In the genomic region with DNA sequence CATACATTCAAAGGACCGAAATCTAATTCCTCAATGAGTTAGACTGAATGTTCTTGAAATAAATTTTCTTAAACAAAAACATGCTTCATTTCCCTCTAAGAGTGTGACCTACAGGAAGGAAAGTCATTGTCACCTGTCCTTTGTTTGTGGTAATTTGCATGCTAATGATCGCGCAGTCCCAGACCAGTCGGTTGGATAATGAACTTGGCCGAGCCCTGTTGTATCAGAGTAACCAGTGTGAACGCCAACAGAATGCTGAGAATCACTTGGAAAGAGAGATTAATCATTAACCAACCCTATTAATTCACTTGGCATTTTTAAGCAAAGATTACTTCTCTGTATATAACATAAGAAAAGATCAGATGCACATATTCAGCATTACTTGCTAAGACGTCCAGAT, we compare ENCODE assay signal across 13 cellular contexts. TPM values are rescaled to one million over a fixed set of nuclear protein-coding genes. Genes with fewer than 3 reads are reported as not detected.
DNase-seq lines count a peak whose midpoint lies in the region; ATAC-seq, FAIRE-seq and TF ChIP-seq lines count a peak whose summit lies in the region.
"Had no signal": no experiment of that assay in that cellular context is flagged by ENCODE, and none has a peak within 500 bp of the region (broad histone marks: within the 10 kb centered on the region; RNA-seq: fewer than 3 reads in every experiment).

No MANE protein-coding gene starts in this region.

- peaks cover 8 to 12% of the 10 kb centered on the region in 2 donors for H3K4me1 ChIP-seq in kidney (ENCODE audit: control insufficient read depth in 1 of 2, insufficient read depth in 1 of 2, low read depth in 1 of 2, low read length in 2 of 2)
- H3K4me1 ChIP-seq in pancreas = peaks cover 0 to 3% (median 0%) of the 10 kb centered on the region in 3 donors
- H3K4me1 ChIP-seq: A549 had no signal

- intact Hi-C loops in kidney (cut with DNase I) = no loop called here
- intact Hi-C loops in pancreas (cut with DNase I) = no loop called here

- H3K27ac ChIP-seq in kidney (ENCODE audit: low read depth in 2 of 2, low read length in 2 of 2) (peak overlapping the region; percentile 77 to 85), pancreas (no peak overlapping the region)
- H3K27ac ChIP-seq: A549 had no signal

- FAIRE-seq in kidney (lab: Jason Lieb, UNC) (peak; percentile 84), pancreas (lab: Jason Lieb, UNC) (no peak)
- FAIRE-seq: A549 had no signal

- DNase-seq in SW480 (ENCODE audit: low spot score) (peak; percentile 2), kidney (no peak), pancreas (no peak), NCI-H69 (lab: John Stamatoyannopoulos, UW) (no peak), NCI-H1105 treated with DMSO at 0.1 percent for 48 hours (lab: John Stamatoyannopoulos, UW) (no peak)
- DNase-seq in activated CD4-positive, alpha-beta T cell treated with anti-CD3 and anti-CD28 coated beads for 1 hour = no peak
- DNase-seq: CD8-positive, alpha-beta T cell; COR-L47; GF-D8; H7; IMR-90 had no signal

- H3K27me3 ChIP-seq in pancreas = no peaks in the 10 kb centered on the region

- WGBS in pancreas, 2 donors = 29 to 31% methylated on average over 7 of the region's 7 CpGs

- ATAC-seq in pancreas = peak in 3 of 4 donors; percentile 66 to 69 (median 69)
- ATAC-seq: A549; CD8-positive, alpha-beta T cell had no signal

- peak overlapping the region in 1 of 2 donors; percentile 4 for H3K9ac ChIP-seq in kidney (ENCODE audit: low read length in 2 of 2)

- H3K4me3 ChIP-seq in kidney (ENCODE audit: low read length in 2 of 2) (no peak overlapping the region), pancreas (no peak overlapping the region)
- H3K4me3 ChIP-seq: A549 had no signal

- H3K9me3 ChIP-seq in kidney (ENCODE audit: control insufficient read depth in 1 of 2, low read length in 2 of 2) (no peaks in the 10 kb centered on the region), pancreas (no peaks in the 10 kb centered on the region)
- H3K9me3 ChIP-seq: A549 had no signal

- H3K36me3 ChIP-seq in kidney (ENCODE audit: control insufficient read depth in 1 of 2, insufficient read depth in 2 of 2, low read length in 2 of 2) = no peaks in the 10 kb centered on the region
- no peaks in the 10 kb centered on the region for H3K36me3 ChIP-seq in pancreas

- no peak for TF ChIP-seq CTCF in kidney (IDR thresholded peaks at IDR 0.05; ENCODE audit: borderline replicate concordance, extremely low read depth, insufficient read depth)
- TF ChIP-seq CTCF in pancreas (IDR thresholded peaks at IDR 0.05) = no peak

RNA-seq across cellular contexts. Expression of gene ARNT2, which starts 8.1 kb away (rescaled TPM):
- total RNA-seq in kidney (38.2 TPM), pancreas (10 to 100 TPM in 1 of 6 donors, 1 to 10 TPM in 5; 2.1 to 18.1 (median 5.4) TPM)
- polyA plus RNA-seq in kidney (ENCODE audit: insufficient read depth, low read depth, low replicate concordance) (12.2 TPM), pancreas (1 to 10 TPM; 3.5 to 9.5 TPM)
- total RNA-seq: CD8-positive, alpha-beta T cell had no signal
- polyA plus RNA-seq: CD14-positive monocyte had no signal

Comparison
In these comparisons a context has a peak if more than half of its experiments do, and no peak if none do; other contexts are left out.
1. H3K27ac ChIP-seq: peak in kidney (2 of 2); none in pancreas (0 of 4).